ENCODE assay signal across 19 cellular contexts in the genomic region with DNA sequence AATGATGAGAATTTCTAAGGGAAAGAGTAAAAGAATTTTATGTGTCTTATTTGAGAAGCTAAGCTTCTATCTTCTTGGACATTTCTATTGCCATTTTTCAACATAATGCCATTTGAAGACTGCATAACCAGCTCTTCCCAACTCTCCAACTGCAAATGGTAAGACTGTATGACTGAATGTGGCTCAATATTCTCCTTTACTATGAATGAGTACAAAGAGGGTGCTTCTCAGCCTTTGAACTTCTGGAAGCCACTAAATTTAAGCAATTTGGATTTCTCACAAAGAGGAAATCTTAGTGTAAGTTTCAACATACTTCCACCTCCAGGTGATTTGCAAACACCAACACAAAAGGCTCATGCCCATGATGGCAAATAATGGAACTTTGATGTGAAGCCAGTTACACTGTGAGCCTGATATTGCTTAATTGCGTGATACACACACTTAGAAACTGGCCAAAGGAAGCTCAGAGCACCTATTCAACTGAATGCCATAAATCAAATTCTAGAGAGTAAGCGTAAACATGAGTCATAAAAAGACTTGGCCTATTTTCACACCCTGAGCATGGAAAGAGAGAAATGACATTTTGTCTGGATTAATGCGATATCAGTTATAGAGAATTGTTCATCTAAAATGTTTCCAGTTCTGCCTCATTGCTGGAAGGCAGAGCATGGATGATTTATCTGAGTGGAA.
A peak's percentile ranks its signal among the peaks of the same experiment; 100 is the strongest.
DNase-seq lines count a peak whose midpoint lies in the region; ATAC-seq, FAIRE-seq and TF ChIP-seq lines count a peak whose summit lies in the region.
"Had no signal": no experiment of that assay in that cellular context is flagged by ENCODE, and none has a peak within 500 bp of the region (broad histone marks: within the 10 kb centered on the region; RNA-seq: fewer than 3 reads in every experiment).

No MANE protein-coding gene starts in this region.

- no peak for TF ChIP-seq RAD21 in K562 (CRISPR knock-in tag; conservative IDR thresholded peaks at IDR 0.05 in 1 of 2, IDR thresholded peaks at IDR 0.05 in 1 of 2)

- in situ Hi-C loops in Caki2 (cut with HindIII; ENCODE audit: low pct_unique_long_range_greater_than_20kb, low sequenced_read_pairs) (no loop called here), K562 (cut with MboI) (no loop called here)

- H3K79me2 ChIP-seq in K562 (ENCODE audit: control insufficient read depth, insufficient read depth, low read length): no peaks in the 10 kb centered on the region

- H3K36me3 ChIP-seq in K562 (ENCODE audit: control insufficient read depth, insufficient read depth, low read length) (no peaks in the 10 kb centered on the region), lower lobe of right lung (no peaks in the 10 kb centered on the region)

- no peaks in the 10 kb centered on the region for H3K9me1 ChIP-seq in K562 (ENCODE audit: control insufficient read depth, insufficient read depth, low read length)

- no peak overlapping the region for H3K9ac ChIP-seq in K562 (ENCODE audit: insufficient read depth in 1 of 2, low read depth in 2 of 2, low read length in 2 of 2)

- H3K27me3 ChIP-seq in K562 (ENCODE audit: control insufficient read depth in 2 of 2, insufficient read depth in 2 of 2, low read length in 2 of 2): no peaks in the 10 kb centered on the region
- no peaks in the 10 kb centered on the region for H3K27me3 ChIP-seq in lower lobe of right lung (ENCODE audit: low read depth)

- TF ChIP-seq POLR2A in K562 (conservative IDR thresholded peaks at IDR 0.05): no peak

- intact Hi-C loops in K562 (cut with micrococcal nuclease) (no loop called here), lower lobe of right lung (cut with DNase I) (no loop called here)

- H3K9me3 ChIP-seq in K562 (replicated peaks; ENCODE audit: control insufficient read depth, insufficient read depth, low read depth, low read length) (no peaks in the 10 kb centered on the region), lower lobe of right lung (no peaks in the 10 kb centered on the region)

- TF ChIP-seq EP300 in K562 (IDR thresholded peaks at IDR 0.05; ENCODE audit: low read length): no peak

- H3K4me1 ChIP-seq in K562 (replicated peaks in 1 of 2; ENCODE audit: control insufficient read depth in 2 of 2, insufficient read depth in 2 of 2, low read length in 2 of 2): no peaks in the 10 kb centered on the region; a peak in 1 of 5 replicates
- H3K4me1 ChIP-seq in lower lobe of right lung: no peaks in the 10 kb centered on the region

- POLR2A ChIA-PET in K562 (lab: Yijun Ruan, JAX): interaction anchor here (0.9 kb wide), 1 partner anchor 81 kb away, joined by 3 read pairs; no protein-coding TSS in a partner anchor

- TF ChIP-seq CTCF in K562 (IDR thresholded peaks at IDR 0.05 in 2 of 3, conservative IDR thresholded peaks at IDR 0.05 in 1 of 3; ENCODE audit: insufficient read depth in 2 of 3, low read depth in 1 of 3, low read length in 3 of 3) (no peak), lower lobe of right lung (IDR thresholded peaks at IDR 0.05) (no peak)

- no peak overlapping the region for H2AFZ ChIP-seq in K562 (ENCODE audit: low read depth, low read length)

- DNase-seq in Caki2 (ENCODE audit: low read depth): peak; percentile 5
- DNase-seq in NCI-H69 (lab: John Stamatoyannopoulos, UW): peak; percentile 81
- DNase-seq in K562 (ENCODE audit: extremely low read depth in 1 of 4, low spot score in 3 of 4): no peak
- DNase-seq in lower lobe of right lung: no peak
- DNase-seq in T-helper 2 cell: no peak
- no peak for DNase-seq in hypothalamus (lab: John Stamatoyannopoulos, UW)
- DNase-seq in NCI-H2107 (lab: John Stamatoyannopoulos, UW): no peak
- DNase-seq: activated CD4-positive, CD25-positive, alpha-beta regulatory T cell treated with anti-CD3 and anti-CD28 coated beads, Interleukin-2, amount 50 U/mL, for 72 hours; activated naive CD8-positive, alpha-beta T cell treated with anti-CD3 and anti-CD28 coated beads, Interleukin-2, amount 50 U/mL, for 24 hours; CD4-positive, CD25-positive, alpha-beta regulatory T cell; central memory CD4-positive, alpha-beta T cell; effector memory CD8-positive, alpha-beta T cell; hippocampal formation; IMR-90; NCI-H2081 treated with DMSO at 0.1 percent for 48 hours; NCI-H526 treated with DMSO at 0.1 percent for 48 hours; nucleus accumbens; stimulated activated CD4-positive, alpha-beta T cell treated with anti-CD3 and anti-CD28 coated beads, Interleukin-2, amount 100 ng/mL, for 48 hours had no signal

- CTCF ChIA-PET in K562 (lab: Yijun Ruan, JAX; ENCODE audit: low intra/inter-chr PET ratio): no interaction called here

- no TSS peak for BruUV-seq in K562 (replicated peaks; lab: Mats Ljungman, UMichigan)

- no peak overlapping the region for H3K4me2 ChIP-seq in K562 (ENCODE audit: insufficient read depth, low read length)

- H4K20me1 ChIP-seq in K562 (replicated peaks; ENCODE audit: control insufficient read depth, insufficient read depth, low read length): no peaks in the 10 kb centered on the region

- no peak for FAIRE-seq in K562 (lab: Jason Lieb, UNC)

- H3K27ac ChIP-seq in K562 (ENCODE audit: extremely low read depth, low read depth, low read length): peak overlapping the region; percentile 15; the same call in 1 of the 3 replicates
- no peak overlapping the region for H3K27ac ChIP-seq in lower lobe of right lung

- ATAC-seq in K562 (no peak), lower lobe of right lung (peak; percentile 59 to 76), GM21515 (IDR thresholded peaks at IDR 0.05; ENCODE audit: unreplicated experiment) (no peak)
- ATAC-seq: activated naive CD8-positive, alpha-beta T cell treated with anti-CD3 and anti-CD28 coated beads, Interleukin-2, amount 50 U/mL, for 24 hours; effector memory CD8-positive, alpha-beta T cell had no signal

- WGBS in K562 (ENCODE audit: insufficient coverage, low coverage, missing lambda C conversion rate): 6% methylated on average over 3 of the region's 3 CpGs

- H3K4me3 ChIP-seq in K562 (no peak overlapping the region), lower lobe of right lung (no peak overlapping the region)

TF ChIP-seq in K562, 482 proteins besides CTCF, POLR2A, EP300 and RAD21:
- TF ChIP-seq BCL6 (CRISPR knock-in tag; IDR thresholded peaks at IDR 0.05) (no peak), FOSL1 (tag; conservative IDR thresholded peaks at IDR 0.05) (0 out of 2 replicates have a peak, but pooled peaks have one; percentile 13), MEIS2 (IDR thresholded peaks at IDR 0.05; ENCODE audit: partially characterized antibody) (peak; percentile 58), KLF10 (CRISPR knock-in tag; IDR thresholded peaks at IDR 0.05) (no peak)

Comparison
In these comparisons a context has a peak if more than half of its experiments do, and no peak if none do; other contexts are left out.
1. DNase-seq: peak in Caki2 (single experiment) and NCI-H69 (single experiment); none in K562 (0 of 4), lower lobe of right lung (single experiment), T-helper 2 cell (0 of 5), hypothalamus (0 of 51) and NCI-H2107 (single experiment).
2. ATAC-seq: peak in lower lobe of right lung (2 of 2); none in K562 (single experiment) and GM21515 (single experiment).